1 cellular context compared by ENCODE assay signal in the genomic region with DNA sequence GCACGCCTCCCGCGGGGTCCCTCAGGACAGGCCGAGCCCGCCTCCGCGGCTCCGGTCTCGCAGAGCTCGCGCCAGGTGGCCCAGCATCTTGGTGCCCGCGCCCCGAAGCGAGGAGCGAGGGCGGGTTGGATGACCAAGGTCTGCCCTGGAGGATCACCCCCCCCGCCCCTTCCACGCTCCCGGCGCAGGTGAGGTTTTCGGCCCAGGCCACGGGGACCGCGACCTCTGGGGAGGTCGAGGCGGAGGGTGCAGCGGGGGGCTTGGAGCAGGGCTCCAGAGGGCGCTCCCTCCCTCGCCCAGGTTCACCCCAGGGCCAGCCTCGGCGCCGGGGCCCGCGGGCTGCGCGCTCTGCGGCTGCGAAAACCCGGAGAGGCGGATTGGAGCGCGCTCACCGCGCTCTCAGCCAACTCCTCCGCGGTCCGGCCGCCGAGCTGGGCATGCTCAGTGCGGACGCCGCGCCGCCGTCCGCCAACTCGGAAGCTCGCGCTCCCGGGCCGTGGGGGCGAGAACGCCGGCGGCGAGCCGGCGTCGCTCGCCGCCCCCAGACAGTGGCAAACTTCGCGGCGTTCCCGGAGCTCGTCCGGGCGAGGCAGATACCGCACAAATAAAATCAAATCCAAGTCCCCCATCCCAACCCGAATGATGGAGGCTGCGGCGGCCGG.
TF ChIP-seq lines count a peak whose summit lies in the region.

Gene MED12L (plus strand): TSS at position 438 of the 662 bp plus-strand sequence. CDS start 1,263 bp downstream, outside the sequence.

TF ChIP-seq in HepG2, 621 proteins besides CTCF, POLR2A, EP300 and RAD21 (continued from another document and continues in another):
- TF ChIP-seq, protein P1, sequence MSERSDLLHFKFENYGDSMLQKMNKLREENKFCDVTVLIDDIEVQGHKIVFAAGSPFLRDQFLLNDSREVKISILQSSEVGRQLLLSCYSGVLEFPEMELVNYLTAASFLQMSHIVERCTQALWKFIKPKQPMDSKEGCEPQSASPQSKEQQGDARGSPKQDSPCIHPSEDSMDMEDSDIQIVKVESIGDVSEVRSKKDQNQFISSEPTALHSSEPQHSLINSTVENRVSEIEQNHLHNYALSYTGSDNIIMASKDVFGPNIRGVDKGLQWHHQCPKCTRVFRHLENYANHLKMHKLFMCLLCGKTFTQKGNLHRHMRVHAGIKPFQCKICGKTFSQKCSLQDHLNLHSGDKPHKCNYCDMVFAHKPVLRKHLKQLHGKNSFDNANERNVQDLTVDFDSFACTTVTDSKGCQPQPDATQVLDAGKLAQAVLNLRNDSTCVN (CRISPR knock-in tag; IDR thresholded peaks at IDR 0.05; ENCODE audit: borderline replicate concordance), result no peak
- TF ChIP-seq, protein P2, sequence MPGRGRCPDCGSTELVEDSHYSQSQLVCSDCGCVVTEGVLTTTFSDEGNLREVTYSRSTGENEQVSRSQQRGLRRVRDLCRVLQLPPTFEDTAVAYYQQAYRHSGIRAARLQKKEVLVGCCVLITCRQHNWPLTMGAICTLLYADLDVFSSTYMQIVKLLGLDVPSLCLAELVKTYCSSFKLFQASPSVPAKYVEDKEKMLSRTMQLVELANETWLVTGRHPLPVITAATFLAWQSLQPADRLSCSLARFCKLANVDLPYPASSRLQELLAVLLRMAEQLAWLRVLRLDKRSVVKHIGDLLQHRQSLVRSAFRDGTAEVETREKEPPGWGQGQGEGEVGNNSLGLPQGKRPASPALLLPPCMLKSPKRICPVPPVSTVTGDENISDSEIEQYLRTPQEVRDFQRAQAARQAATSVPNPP (CRISPR knock-in tag; IDR thresholded peaks at IDR 0.05), result no peak
- TF ChIP-seq JUN (CRISPR knock-in tag; IDR thresholded peaks at IDR 0.05) (no peak), ZSCAN30 (CRISPR knock-in tag; IDR thresholded peaks at IDR 0.05) (no peak), ZNF556 (CRISPR knock-in tag; IDR thresholded peaks at IDR 0.05; ENCODE audit: borderline replicate concordance) (peak; percentile 56; the same call in 1 of the 2 replicates), CBX5 (CRISPR knock-in tag; IDR thresholded peaks at IDR 0.05; ENCODE audit: borderline replicate concordance) (peak; percentile 26; the same call in 1 of the 2 replicates), TBX3 (IDR thresholded peaks at IDR 0.05; ENCODE audit: borderline replicate concordance) (no peak), CSRNP2 (CRISPR knock-in tag; conservative IDR thresholded peaks at IDR 0.05; ENCODE audit: low read depth) (no peak), ISX (CRISPR knock-in tag; conservative IDR thresholded peaks at IDR 0.05) (no peak), MED13 (CRISPR knock-in tag; IDR thresholded peaks at IDR 0.05) (no peak), MEIS1 (CRISPR knock-in tag; IDR thresholded peaks at IDR 0.05; ENCODE audit: borderline replicate concordance) (peak; percentile 34; the same call in 1 of the 2 replicates), NBN (conservative IDR thresholded peaks at IDR 0.05) (no peak), MEF2D (CRISPR knock-in tag; IDR thresholded peaks at IDR 0.05) (no peak), ZNF891 (CRISPR knock-in tag; IDR thresholded peaks at IDR 0.05) (no peak), ZNF615 (CRISPR knock-in tag; IDR thresholded peaks at IDR 0.05; ENCODE audit: borderline replicate concordance) (no peak), ZNF629 (CRISPR knock-in tag; conservative IDR thresholded peaks at IDR 0.05) (no peak), NAIF1 (CRISPR knock-in tag; IDR thresholded peaks at IDR 0.05; ENCODE audit: borderline replicate concordance) (no peak), ZNF337 (CRISPR knock-in tag; IDR thresholded peaks at IDR 0.05; ENCODE audit: borderline replicate concordance, low read depth) (0 out of 2 replicates have a peak, but pooled peaks have one; percentile 52), ZBTB20 (CRISPR knock-in tag; IDR thresholded peaks at IDR 0.05; ENCODE audit: borderline replicate concordance, low read depth) (no peak), KLF16 (CRISPR knock-in tag; IDR thresholded peaks at IDR 0.05) (peak in 1 of 2 experiments; percentile 67; a peak in 1 of 4 replicates), PHF8 (CRISPR knock-in tag; IDR thresholded peaks at IDR 0.05) (peak; percentile 35; the same call in 1 of the 2 replicates), HMG20A (CRISPR knock-in tag; IDR thresholded peaks at IDR 0.05; ENCODE audit: borderline replicate concordance) (no peak), ZNF737 (CRISPR knock-in tag; IDR thresholded peaks at IDR 0.05; ENCODE audit: borderline replicate concordance) (no peak), HBP1 (CRISPR knock-in tag; IDR thresholded peaks at IDR 0.05; ENCODE audit: low read depth) (no peak), PHF5A (CRISPR knock-in tag; IDR thresholded peaks at IDR 0.05; ENCODE audit: low read depth, unreplicated experiment) (no peak), ZNF260 (CRISPR knock-in tag; IDR thresholded peaks at IDR 0.05; ENCODE audit: borderline replicate concordance, low read depth) (0 out of 2 replicates have a peak, but pooled peaks have one; percentile 10), ZNF781 (CRISPR knock-in tag; IDR thresholded peaks at IDR 0.05; ENCODE audit: borderline replicate concordance, not compliant biosample characterization) (no peak), JUNB (CRISPR knock-in tag; IDR thresholded peaks at IDR 0.05; ENCODE audit: borderline replicate concordance) (no peak), CHCHD3 (CRISPR knock-in tag; IDR thresholded peaks at IDR 0.05) (no peak), PHF21A (CRISPR knock-in tag; IDR thresholded peaks at IDR 0.05) (peak; percentile 39; the same call in 1 of the 2 replicates), DNMT3B (CRISPR knock-in tag; conservative IDR thresholded peaks at IDR 0.05) (no peak), SMAD3 (CRISPR knock-in tag; IDR thresholded peaks at IDR 0.05) (no peak), SMAD9 (CRISPR knock-in tag; IDR thresholded peaks at IDR 0.05) (no peak), ZNF7 (CRISPR knock-in tag; IDR thresholded peaks at IDR 0.05) (no peak), ZNF234 (CRISPR knock-in tag; conservative IDR thresholded peaks at IDR 0.05) (no peak), ZNF224 (CRISPR knock-in tag; IDR thresholded peaks at IDR 0.05) (no peak), ZNF496 (CRISPR knock-in tag; IDR thresholded peaks at IDR 0.05; ENCODE audit: insufficient replicate concordance) (no peak), RBAK (CRISPR knock-in tag; IDR thresholded peaks at IDR 0.05) (no peak), ZNF30 (CRISPR knock-in tag; IDR thresholded peaks at IDR 0.05) (no peak), ZNF772 (CRISPR knock-in tag; IDR thresholded peaks at IDR 0.05) (peak; percentile 73; the same call in 1 of the 2 replicates), ERF (CRISPR knock-in tag; IDR thresholded peaks at IDR 0.05) (no peak), ZNF274 (CRISPR knock-in tag; IDR thresholded peaks at IDR 0.05) (no peak; the same call in 1 of the 2 replicates), DPF2 (CRISPR knock-in tag; IDR thresholded peaks at IDR 0.05; ENCODE audit: borderline replicate concordance, low read depth) (no peak), RBM39 (IDR thresholded peaks at IDR 0.05; ENCODE audit: low read depth, low read length, poor library complexity, severe bottlenecking) (peak; percentile 50), ZNF343 (CRISPR knock-in tag; IDR thresholded peaks at IDR 0.05) (no peak), NPAS2 (CRISPR knock-in tag; IDR thresholded peaks at IDR 0.05; ENCODE audit: borderline replicate concordance) (no peak), POLR2G (IDR thresholded peaks at IDR 0.05; ENCODE audit: low read depth, low read length) (no peak), ATF1 (CRISPR knock-in tag; IDR thresholded peaks at IDR 0.05) (no peak), FLYWCH1 (CRISPR knock-in tag; IDR thresholded peaks at IDR 0.05) (no peak), RBFOX2 (IDR thresholded peaks at IDR 0.05; ENCODE audit: low read depth, low read length) (0 out of 2 replicates have a peak, but pooled peaks have one; percentile 22), ATF6 (CRISPR knock-in tag; conservative IDR thresholded peaks at IDR 0.05) (no peak), ZFP36 (IDR thresholded peaks at IDR 0.05; ENCODE audit: borderline replicate concordance, low read depth, low read length, partially characterized antibody) (no peak), TRIM24 (CRISPR knock-in tag; IDR thresholded peaks at IDR 0.05) (no peak), POGK (CRISPR knock-in tag; conservative IDR thresholded peaks at IDR 0.05) (peak; percentile 87), CBX1 (IDR thresholded peaks at IDR 0.05; ENCODE audit: low read depth) (no peak), CREM (IDR thresholded peaks at IDR 0.05) (no peak), CREM (CRISPR knock-in tag; IDR thresholded peaks at IDR 0.05) (no peak), HMG20B (CRISPR knock-in tag; conservative IDR thresholded peaks at IDR 0.05) (no peak), HNRNPL (IDR thresholded peaks at IDR 0.05; ENCODE audit: low read depth, low read length) (no peak)
- TF ChIP-seq, protein P3, sequence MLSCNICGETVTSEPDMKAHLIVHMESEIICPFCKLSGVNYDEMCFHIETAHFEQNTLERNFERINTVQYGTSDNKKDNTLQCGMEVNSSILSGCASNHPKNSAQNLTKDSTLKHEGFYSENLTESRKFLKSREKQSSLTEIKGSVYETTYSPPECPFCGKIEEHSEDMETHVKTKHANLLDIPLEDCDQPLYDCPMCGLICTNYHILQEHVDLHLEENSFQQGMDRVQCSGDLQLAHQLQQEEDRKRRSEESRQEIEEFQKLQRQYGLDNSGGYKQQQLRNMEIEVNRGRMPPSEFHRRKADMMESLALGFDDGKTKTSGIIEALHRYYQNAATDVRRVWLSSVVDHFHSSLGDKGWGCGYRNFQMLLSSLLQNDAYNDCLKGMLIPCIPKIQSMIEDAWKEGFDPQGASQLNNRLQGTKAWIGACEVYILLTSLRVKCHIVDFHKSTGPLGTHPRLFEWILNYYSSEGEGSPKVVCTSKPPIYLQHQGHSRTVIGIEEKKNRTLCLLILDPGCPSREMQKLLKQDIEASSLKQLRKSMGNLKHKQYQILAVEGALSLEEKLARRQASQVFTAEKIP (CRISPR knock-in tag; IDR thresholded peaks at IDR 0.05; ENCODE audit: borderline replicate concordance), result no peak
- TF ChIP-seq, protein P4, sequence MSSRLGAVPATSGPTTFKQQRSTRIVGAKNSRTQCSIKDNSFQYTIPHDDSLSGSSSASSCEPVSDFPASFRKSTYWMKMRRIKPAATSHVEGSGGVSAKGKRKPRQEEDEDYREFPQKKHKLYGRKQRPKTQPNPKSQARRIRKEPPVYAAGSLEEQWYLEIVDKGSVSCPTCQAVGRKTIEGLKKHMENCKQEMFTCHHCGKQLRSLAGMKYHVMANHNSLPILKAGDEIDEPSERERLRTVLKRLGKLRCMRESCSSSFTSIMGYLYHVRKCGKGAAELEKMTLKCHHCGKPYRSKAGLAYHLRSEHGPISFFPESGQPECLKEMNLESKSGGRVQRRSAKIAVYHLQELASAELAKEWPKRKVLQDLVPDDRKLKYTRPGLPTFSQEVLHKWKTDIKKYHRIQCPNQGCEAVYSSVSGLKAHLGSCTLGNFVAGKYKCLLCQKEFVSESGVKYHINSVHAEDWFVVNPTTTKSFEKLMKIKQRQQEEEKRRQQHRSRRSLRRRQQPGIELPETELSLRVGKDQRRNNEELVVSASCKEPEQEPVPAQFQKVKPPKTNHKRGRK (CRISPR knock-in tag; IDR thresholded peaks at IDR 0.05), result no peak
